In the genomic region with DNA sequence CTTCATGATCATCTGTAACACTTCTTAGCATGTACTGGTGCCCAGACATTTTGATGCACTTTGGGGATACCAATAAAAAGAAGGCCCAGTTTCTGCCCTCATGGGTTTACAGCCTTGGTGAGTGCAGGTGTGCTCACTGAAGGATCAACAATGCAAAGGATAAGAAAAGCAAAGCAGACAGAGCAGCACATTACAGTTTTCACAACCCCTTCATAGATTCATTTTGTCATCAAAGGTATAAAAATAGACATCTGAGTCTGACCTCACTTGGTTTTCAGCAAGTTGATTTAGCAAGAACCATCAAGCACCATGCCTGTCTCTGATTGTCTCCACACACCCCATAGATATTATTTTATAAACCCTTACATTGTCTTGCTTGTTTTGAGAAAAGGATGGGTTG, we compare ENCODE assay signal across 12 cellular contexts.
DNase-seq lines count a peak whose midpoint lies in the region; ATAC-seq and TF ChIP-seq lines count a peak whose summit lies in the region.
"Had no signal": no experiment of that assay in that cellular context is flagged by ENCODE, and none has a peak within 500 bp of the region (broad histone marks: within the 10 kb centered on the region; RNA-seq: fewer than 3 reads in every experiment).

No MANE protein-coding gene starts in this region.

- no peak for TF ChIP-seq CTCF in CD4-positive, alpha-beta T cell (IDR thresholded peaks at IDR 0.05)

- H3K27ac ChIP-seq in thymus (ENCODE audit: low read depth), result peak overlapping the region; percentile 76
- no peak overlapping the region for H3K27ac ChIP-seq in CD4-positive, alpha-beta T cell (ENCODE audit: low read depth, low read length)
- H3K27ac ChIP-seq: coronary artery, gastrocnemius medialis had no signal

- no peaks in the 10 kb centered on the region for H3K9me3 Mint-ChIP-seq in activated naive CD4-positive, alpha-beta T cell treated with anti-CD3 and anti-CD28 coated beads, Interleukin-2, amount 10 ng/mL, durations not matched to agents 7 days and 5 days
- H3K9me3 Mint-ChIP-seq in CD4-positive, alpha-beta T cell, result no peaks in the 10 kb centered on the region

- peak; percentile 34 for ATAC-seq in HG02623 (IDR thresholded peaks at IDR 0.05; ENCODE audit: unreplicated experiment)
- peak; percentile 30 for ATAC-seq in HG03558 (IDR thresholded peaks at IDR 0.05; ENCODE audit: extremely low read depth, unreplicated experiment)
- no peak for ATAC-seq in CD4-positive, alpha-beta T cell (ENCODE audit: poor library complexity)
- ATAC-seq: gastrocnemius medialis had no signal

- H3K4me3 ChIP-seq in thymus (ENCODE audit: low read length), result no peak overlapping the region
- H3K4me3 ChIP-seq: coronary artery, gastrocnemius medialis, Peyer's patch had no signal

- H3K36me3 ChIP-seq in thymus (ENCODE audit: control insufficient read depth, insufficient read depth), result no peaks in the 10 kb centered on the region
- H3K36me3 ChIP-seq: gastrocnemius medialis, Peyer's patch had no signal

- H3K27me3 ChIP-seq in thymus (ENCODE audit: control insufficient read depth, insufficient read depth), result no peaks in the 10 kb centered on the region
- no peaks in the 10 kb centered on the region for H3K27me3 ChIP-seq in CD4-positive, alpha-beta T cell (ENCODE audit: control insufficient read depth, insufficient read depth, low read length)
- H3K27me3 ChIP-seq: gastrocnemius medialis, Peyer's patch had no signal

- H3K4me1 ChIP-seq in thymus (ENCODE audit: control insufficient read depth, insufficient read depth, low read length), result peaks cover 62% of the 10 kb centered on the region

- CTCF ChIA-PET in activated naive CD4-positive, alpha-beta T cell treated with anti-CD3 and anti-CD28 coated beads, Interleukin-2, amount 10 ng/mL, durations not matched to agents 7 days and 5 days (lab: Charles Lee), result interaction anchor here (4.7 kb wide), 1 partner anchor 12 kb away, joined by 24 read pairs; no protein-coding TSS in a partner anchor
- CTCF ChIA-PET in CD4-positive, alpha-beta T cell (lab: Charles Lee), result no interaction called here

- H3K27ac Mint-ChIP-seq in activated naive CD4-positive, alpha-beta T cell treated with anti-CD3 and anti-CD28 coated beads, Interleukin-2, amount 10 ng/mL, durations not matched to agents 7 days and 5 days, result peak overlapping the region; percentile 78
- H3K27ac Mint-ChIP-seq in CD4-positive, alpha-beta T cell, result no peak overlapping the region

- POLR2A ChIA-PET in CD4-positive, alpha-beta T cell (lab: Charles Lee), result no interaction called here

- H3K4me3 Mint-ChIP-seq in activated naive CD4-positive, alpha-beta T cell treated with anti-CD3 and anti-CD28 coated beads, Interleukin-2, amount 10 ng/mL, durations not matched to agents 7 days and 5 days, result no peak overlapping the region
- H3K4me3 Mint-ChIP-seq in CD4-positive, alpha-beta T cell, result no peak overlapping the region

- H3K4me1 Mint-ChIP-seq in activated naive CD4-positive, alpha-beta T cell treated with anti-CD3 and anti-CD28 coated beads, Interleukin-2, amount 10 ng/mL, durations not matched to agents 7 days and 5 days, result peaks cover 81% of the 10 kb centered on the region
- peaks cover 53% of the 10 kb centered on the region for H3K4me1 Mint-ChIP-seq in CD4-positive, alpha-beta T cell (ENCODE audit: low read depth)

- H3K9me3 ChIP-seq in thymus (ENCODE audit: control insufficient read depth), result no peaks in the 10 kb centered on the region
- H3K9me3 ChIP-seq in CD4-positive, alpha-beta T cell (ENCODE audit: control insufficient read depth, low read length), result no peaks in the 10 kb centered on the region
- H3K9me3 ChIP-seq: gastrocnemius medialis, Peyer's patch had no signal

- H3K36me3 Mint-ChIP-seq in activated naive CD4-positive, alpha-beta T cell treated with anti-CD3 and anti-CD28 coated beads, Interleukin-2, amount 10 ng/mL, durations not matched to agents 7 days and 5 days, result no peaks in the 10 kb centered on the region
- H3K36me3 Mint-ChIP-seq in CD4-positive, alpha-beta T cell (ENCODE audit: low read depth), result no peaks in the 10 kb centered on the region

- H3K27me3 Mint-ChIP-seq in activated naive CD4-positive, alpha-beta T cell treated with anti-CD3 and anti-CD28 coated beads, Interleukin-2, amount 10 ng/mL, durations not matched to agents 7 days and 5 days, result no peaks in the 10 kb centered on the region
- no peaks in the 10 kb centered on the region for H3K27me3 Mint-ChIP-seq in CD4-positive, alpha-beta T cell

- intact Hi-C loops in CD4-positive, alpha-beta T cell (cut with DNase I, micrococcal nuclease), result no loop called here

- DNase-seq in activated naive CD4-positive, alpha-beta T cell treated with anti-CD3 and anti-CD28 coated beads, Interleukin-2, amount 10 ng/mL, durations not matched to agents 7 days and 5 days, result no peak
- no peak for DNase-seq in activated naive CD4-positive, alpha-beta T cell (lab: John Stamatoyannopoulos, UW)
- DNase-seq in CD4-positive, alpha-beta T cell, result no peak
- DNase-seq in stimulated activated CD4-positive, alpha-beta T cell treated with anti-CD3 and anti-CD28 coated beads, Interleukin-1b, Interleukin-23, amount 100 ng/mL, for 48 hours, result no peak
- DNase-seq in AG20443 (ENCODE audit: low spot score), result no peak
- DNase-seq: activated naive CD4-positive, alpha-beta T cell treated with Interleukin-2 at 50 U/mL for 16 hours; gastrocnemius medialis; Peyer's patch had no signal
